9 cellular contexts compared by ENCODE assay signal in genomic region chr14:102020058-102020971, GRCh38. TPM values are rescaled to one million over a fixed set of nuclear protein-coding genes. Genes with fewer than 3 reads are reported as not detected.
A peak's percentile ranks its signal among the peaks of the same experiment; 100 is the strongest.
DNase-seq lines count a peak whose midpoint lies in the region; ATAC-seq and TF ChIP-seq lines count a peak whose summit lies in the region.
"Had no signal": no experiment of that assay in that cellular context is flagged by ENCODE, and none has a peak within 500 bp of the region (broad histone marks: within the 10 kb centered on the region; RNA-seq: fewer than 3 reads in every experiment).

No MANE protein-coding gene starts in this region.

- in situ Hi-C loops in G401 (cut with HindIII; ENCODE audit: low sequenced_read_pairs), result no loop called here

- no peak overlapping the region for H2BK15ac ChIP-seq in mesenchymal stem cell (ENCODE audit: low read depth, poor library complexity, severe bottlenecking)

- peak overlapping the region; percentile 92 for H3K27ac ChIP-seq in KOPT-K1 (ENCODE audit: low read depth, low read length, poor library complexity, severe bottlenecking)
- H3K27ac ChIP-seq in mesenchymal stem cell (ENCODE audit: low read length, poor library complexity, severe bottlenecking), result peak overlapping the region; percentile 98
- no peak overlapping the region for H3K27ac ChIP-seq in upper lobe of right lung

- no peak overlapping the region for H3K14ac ChIP-seq in mesenchymal stem cell (ENCODE audit: low read length in 2 of 2)

- H3K4me2 ChIP-seq in mesenchymal stem cell (ENCODE audit: low read length, poor library complexity, severe bottlenecking), result no peak overlapping the region

- WGBS in mesenchymal stem cell, result 84% methylated on average over 13 of the region's 13 CpGs

- peaks cover 16% of the 10 kb centered on the region for H3K79me1 ChIP-seq in mesenchymal stem cell (replicated peaks; ENCODE audit: low read length, poor library complexity, severe bottlenecking)

- H3K9ac ChIP-seq in mesenchymal stem cell (ENCODE audit: low read length), result peak overlapping the region; percentile 45

- H3K4me1 Mint-ChIP-seq in activated T-helper 17 cell treated with anti-CD3 and anti-CD28 coated beads, Interleukin-2, amount 50 U/mL, for 72 hours, result peaks cover 12% of the 10 kb centered on the region

- H3K27me3 ChIP-seq in mesenchymal stem cell (ENCODE audit: control insufficient read depth in 1 of 2, insufficient read depth in 1 of 2, low read length in 2 of 2) (no peaks in the 10 kb centered on the region), upper lobe of right lung (no peaks in the 10 kb centered on the region)

- no peak overlapping the region for H4K91ac ChIP-seq in mesenchymal stem cell (ENCODE audit: low read length)

- H3K18ac ChIP-seq in mesenchymal stem cell (ENCODE audit: low read depth in 1 of 2, low read length in 2 of 2), result no peak overlapping the region

- H3K27ac Mint-ChIP-seq in activated T-helper 17 cell treated with anti-CD3 and anti-CD28 coated beads, Interleukin-2, amount 50 U/mL, for 72 hours, result peak overlapping the region; percentile 89

- no peak overlapping the region for H2AFZ ChIP-seq in mesenchymal stem cell (ENCODE audit: low read depth, low read length)

- H3K4me1 ChIP-seq in mesenchymal stem cell (ENCODE audit: control insufficient read depth, insufficient read depth, low read depth, low read length), result peaks cover 13% of the 10 kb centered on the region
- H3K4me1 ChIP-seq in upper lobe of right lung, result no peaks in the 10 kb centered on the region

- H3K4me3 ChIP-seq in mesenchymal stem cell (ENCODE audit: insufficient read depth in 1 of 2, low read depth in 1 of 2, low read length in 2 of 2) (no peak overlapping the region), upper lobe of right lung (no peak overlapping the region)

- H3K27me3 Mint-ChIP-seq in activated T-helper 17 cell treated with anti-CD3 and anti-CD28 coated beads, Interleukin-2, amount 50 U/mL, for 72 hours, result no peaks in the 10 kb centered on the region

- DNase-seq in A172 (ENCODE audit: low spot score) (peak; percentile 89), mesenchymal stem cell (peak; percentile 83), upper lobe of right lung (no peak), G401 (ENCODE audit: low spot score) (no peak), NOMO-1 (lab: John Stamatoyannopoulos, UW; ENCODE audit: unreplicated experiment in 2 of 2) (no peak)
- DNase-seq: MM.1S had no signal

- H2BK12ac ChIP-seq in mesenchymal stem cell (ENCODE audit: low read length in 2 of 2), result no peak overlapping the region

- H3K36me3 Mint-ChIP-seq in activated T-helper 17 cell treated with anti-CD3 and anti-CD28 coated beads, Interleukin-2, amount 50 U/mL, for 72 hours (ENCODE audit: low read depth), result peaks cover 96% of the 10 kb centered on the region

- H3K9me3 Mint-ChIP-seq in activated T-helper 17 cell treated with anti-CD3 and anti-CD28 coated beads, Interleukin-2, amount 50 U/mL, for 72 hours, result no peaks in the 10 kb centered on the region

- no peaks in the 10 kb centered on the region for H3K9me3 ChIP-seq in KOPT-K1 (ENCODE audit: insufficient read depth, low read length, poor library complexity, severe bottlenecking)
- no peaks in the 10 kb centered on the region for H3K9me3 ChIP-seq in mesenchymal stem cell (ENCODE audit: control insufficient read depth, low read length)
- H3K9me3 ChIP-seq in upper lobe of right lung, result no peaks in the 10 kb centered on the region

- intact Hi-C loops in upper lobe of right lung (cut with DNase I), result no loop called here

- no peak overlapping the region for H3K23ac ChIP-seq in mesenchymal stem cell (ENCODE audit: low read length in 2 of 2)

- no peak overlapping the region for H2BK5ac ChIP-seq in mesenchymal stem cell (ENCODE audit: low read depth, low read length, poor library complexity, severe bottlenecking)

- H3K4me3 Mint-ChIP-seq in activated T-helper 17 cell treated with anti-CD3 and anti-CD28 coated beads, Interleukin-2, amount 50 U/mL, for 72 hours, result peak overlapping the region; percentile 48

- H4K8ac ChIP-seq in mesenchymal stem cell (ENCODE audit: low read length), result no peak overlapping the region

- H3K36me3 ChIP-seq in KOPT-K1 (ENCODE audit: insufficient read depth, low read length), result peaks cover 92% of the 10 kb centered on the region
- peaks cover 77 to 95% of the 10 kb centered on the region in 2 experiments for H3K36me3 ChIP-seq in mesenchymal stem cell (ENCODE audit: control insufficient read depth in 1 of 2, insufficient read depth in 2 of 2, low read depth in 1 of 2, low read length in 2 of 2)
- H3K36me3 ChIP-seq in upper lobe of right lung, result peaks cover 100% of the 10 kb centered on the region

- TF ChIP-seq CTCF in upper lobe of right lung (IDR thresholded peaks at IDR 0.05), result no peak

- H3K4ac ChIP-seq in mesenchymal stem cell (ENCODE audit: low read depth in 1 of 2, low read length in 2 of 2), result no peak overlapping the region

- H2BK120ac ChIP-seq in mesenchymal stem cell (ENCODE audit: low read depth, low read length), result no peak overlapping the region

- H2AK5ac ChIP-seq in mesenchymal stem cell (ENCODE audit: low read length, severe bottlenecking), result peak overlapping the region; percentile 71

- ATAC-seq in activated T-helper 17 cell treated with anti-CD3 and anti-CD28 coated beads, Interleukin-2, amount 50 U/mL, for 72 hours (replicated peaks), result peak; percentile 90
- ATAC-seq in upper lobe of right lung (no peak), GM21390 (IDR thresholded peaks at IDR 0.05; ENCODE audit: unreplicated experiment) (no peak)

RNA-seq across cellular contexts. Expression of gene DYNC1H1, which starts 55.9 kb away (rescaled TPM):
- total RNA-seq in A172 (2014; rRNA removed; shearing (Covaris generic)), result 265 and 340 TPM in 2 replicates
- 100 to 1,000 TPM; 319 to 383 TPM for total RNA-seq in activated T-helper 17 cell treated with anti-CD3 and anti-CD28 coated beads, Interleukin-2, amount 50 U/mL, for 72 hours
- polyA plus RNA-seq in mesenchymal stem cell (2013, experiment 1 of 2), result 97.7 TPM
- polyA plus RNA-seq in mesenchymal stem cell (2013, experiment 2 of 2), result 90.8 TPM
- total RNA-seq in upper lobe of right lung, result 432 TPM
- total RNA-seq in G401 (2014; rRNA removed; shearing (Covaris generic)), result 116 and 187 TPM in 2 replicates

Comparison
In these comparisons a context has a peak if more than half of its experiments do, and no peak if none do; other contexts are left out.
1. DNase-seq: peak in A172 (single experiment) and mesenchymal stem cell (single experiment); none in upper lobe of right lung (single experiment), G401 (single experiment) and NOMO-1 (0 of 2).